ENCODE assay signal across 16 cellular contexts in genomic region chr16:58266336-58266735, GRCh38. TPM values are rescaled to one million over a fixed set of nuclear protein-coding genes. Genes with fewer than 3 reads are reported as not detected.
DNase-seq lines count a peak whose midpoint lies in the region; ATAC-seq and TF ChIP-seq lines count a peak whose summit lies in the region.
"Had no signal": no experiment of that assay in that cellular context is flagged by ENCODE, and none has a peak within 500 bp of the region (broad histone marks: within the 10 kb centered on the region; RNA-seq: fewer than 3 reads in every experiment).

No MANE protein-coding gene starts in this region.

- WGBS in thyroid gland, 2 donors = 35 to 42% methylated on average over 2 of the region's 2 CpGs

- no peaks in the 10 kb centered on the region for H3K4me1 ChIP-seq in colonic mucosa
- peaks cover 0 to 6% of the 10 kb centered on the region in 2 donors for H3K4me1 ChIP-seq in thyroid gland
- H3K4me1 ChIP-seq: HAP-1 had no signal

- intact Hi-C loops in colonic mucosa (cut with DNase I) = no loop called here
- intact Hi-C loops in left colon (cut with DNase I, micrococcal nuclease) = no loop called here
- intact Hi-C loops in thyroid gland (cut with DNase I) = no loop called here

- H3K36me3 ChIP-seq in colonic mucosa (no peaks in the 10 kb centered on the region), thyroid gland (no peaks in the 10 kb centered on the region)
- H3K36me3 ChIP-seq: HAP-1 had no signal

- no peak overlapping the region for H3K4me3 ChIP-seq in LNCaP clone FGC (ENCODE audit: low read depth, low read length)
- no peak overlapping the region for H3K4me3 ChIP-seq in colonic mucosa
- no peak overlapping the region for H3K4me3 ChIP-seq in thyroid gland (replicated peaks in 1 of 3)
- H3K4me3 ChIP-seq: HAP-1 had no signal

- TF ChIP-seq POLR2A in thyroid gland (IDR thresholded peaks at IDR 0.05) = no peak

- no peaks in the 10 kb centered on the region for H3K9me3 ChIP-seq in colonic mucosa
- H3K9me3 ChIP-seq in thyroid gland = no peaks in the 10 kb centered on the region
- H3K9me3 ChIP-seq: HAP-1 had no signal

- H3K27me3 ChIP-seq in colonic mucosa = no peaks in the 10 kb centered on the region
- no peaks in the 10 kb centered on the region for H3K27me3 ChIP-seq in thyroid gland

- H3K27ac ChIP-seq in colonic mucosa = no peak overlapping the region
- H3K27ac ChIP-seq in thyroid gland = no peak overlapping the region

- ATAC-seq in left colon = peak; percentile 55
- no peak for ATAC-seq in GM18907 (IDR thresholded peaks at IDR 0.05; ENCODE audit: unreplicated experiment)
- ATAC-seq: HepG2 had no signal

- peak; percentile 67 for DNase-seq in LNCaP clone FGC (ENCODE audit: low read depth)
- peak; percentile 62 for DNase-seq in colonic mucosa
- peak; percentile 51 to 62 for DNase-seq in left colon
- peak; percentile 13 to 44 for DNase-seq in thyroid gland
- DNase-seq in HuH-7.5 (ENCODE audit: low spot score) = no peak
- DNase-seq in NCI-H524 treated with DMSO at 0.1 percent for 48 hours (lab: John Stamatoyannopoulos, UW) = no peak
- DNase-seq: C1 segment of cervical spinal cord; CD4-positive, alpha-beta memory T cell; COR-L47; DND-41; GDM1 had no signal

- H3K9ac ChIP-seq in colonic mucosa (ENCODE audit: low read depth in 2 of 2, low read length in 2 of 2) = peak overlapping the region in 1 of 2 donors; percentile 51

- TF ChIP-seq CTCF in LNCaP clone FGC (IDR thresholded peaks at IDR 0.05; ENCODE audit: control insufficient read depth, extremely low read depth, insufficient read depth) = no peak
- TF ChIP-seq CTCF in colonic mucosa (IDR thresholded peaks at IDR 0.05) = no peak
- no peak for TF ChIP-seq CTCF in thyroid gland (IDR thresholded peaks at IDR 0.05)

RNA-seq across cellular contexts. Expression of gene PRSS54, which starts 28.5 kb away (rescaled TPM):
- total RNA-seq in colonic mucosa (not detected), left colon (not detected), thyroid gland (not detected)
- total RNA-seq: B cell; CD4-positive, alpha-beta memory T cell; H1; HepG2 had no signal

Comparison
In these comparisons a context has a peak if more than half of its experiments do, and no peak if none do; other contexts are left out.
1. DNase-seq: peak in LNCaP clone FGC (single experiment), colonic mucosa (single experiment), left colon (2 of 2) and thyroid gland (2 of 2); none in HuH-7.5 (single experiment) and NCI-H524 treated with DMSO at 0.1 percent for 48 hours (single experiment).